In genomic region chr1:234620786-234621468, GRCh38 we compare ENCODE assay signal across 20 cellular contexts. TPM values are rescaled to one million over a fixed set of nuclear protein-coding genes. Genes with fewer than 3 reads are reported as not detected.
DNase-seq lines count a peak whose midpoint lies in the region; TF ChIP-seq lines count a peak whose summit lies in the region.
"Had no signal": no experiment of that assay in that cellular context is flagged by ENCODE, and none has a peak within 500 bp of the region (broad histone marks: within the 10 kb centered on the region; RNA-seq: fewer than 3 reads in every experiment).

No MANE protein-coding gene starts in this region.

- DNase-seq in activated naive CD8-positive, alpha-beta T cell treated with anti-CD3 and anti-CD28 coated beads for 36 hours = no peak
- DNase-seq in fibroblast of lung (ENCODE audit: low read depth in 2 of 2) (no peak), osteocyte (ENCODE audit: extremely low spot score, unreplicated experiment) (no peak), uterus (no peak), NCI-H1105 (lab: John Stamatoyannopoulos, UW) (no peak), dedifferentiated amniotic fluid mesenchymal stem cell (ENCODE audit: extremely low spot score) (no peak), MM.1S (no peak)
- DNase-seq: 8988T; activated T-cell treated with anti-CD3 and anti-CD28 coated beads, Interleukin-2, amount 50 U/mL, for 1 hour; caudate nucleus; left lung; NCI-H2107; PC-3; SW 1271 had no signal

- H3K9ac ChIP-seq in fibroblast of lung (ENCODE audit: insufficient read depth, low read length) (no peak overlapping the region), MM.1S (ENCODE audit: low read length) (no peak overlapping the region)

- peaks cover 15% of the 10 kb centered on the region for H3K4me1 Mint-ChIP-seq in activated naive CD8-positive, alpha-beta T cell (ENCODE audit: low read depth)
- peaks cover 19% of the 10 kb centered on the region for H3K4me1 Mint-ChIP-seq in activated naive CD8-positive, alpha-beta T cell treated with anti-CD3 and anti-CD28 coated beads for 36 hours
- peaks cover 74% of the 10 kb centered on the region for H3K4me1 Mint-ChIP-seq in osteocyte (ENCODE audit: unreplicated experiment)

- no peak for TF ChIP-seq CTCF in fibroblast of lung (conservative IDR thresholded peaks at IDR 0.05 in 1 of 2, IDR thresholded peaks at IDR 0.05 in 1 of 2; ENCODE audit: low read depth in 1 of 2, low read length in 2 of 2)
- TF ChIP-seq CTCF in osteocyte (IDR thresholded peaks at IDR 0.05) = no peak
- TF ChIP-seq CTCF in uterus (IDR thresholded peaks at IDR 0.05) = no peak
- no peak for TF ChIP-seq CTCF in MM.1S (IDR thresholded peaks at IDR 0.05; ENCODE audit: low read length)

- no peaks in the 10 kb centered on the region for H3K9me3 ChIP-seq in fibroblast of lung (ENCODE audit: control insufficient read depth, insufficient read depth, low read depth, low read length)
- H3K9me3 ChIP-seq in uterus = no peaks in the 10 kb centered on the region
- H3K9me3 ChIP-seq in MM.1S (replicated peaks; ENCODE audit: insufficient read depth, low read length) = no peaks in the 10 kb centered on the region
- H3K9me3 ChIP-seq: left lung, right atrium auricular region had no signal

- H3K4me1 ChIP-seq in fibroblast of lung (ENCODE audit: control insufficient read depth, extremely low read depth, insufficient read depth, low read length) (peaks cover 29% of the 10 kb centered on the region), uterus (no peaks in the 10 kb centered on the region), MM.1S (ENCODE audit: low read length) (no peaks in the 10 kb centered on the region)

- intact Hi-C loops in uterus (cut with DNase I; ENCODE audit: low total_unique reads) = no loop called here

- no peaks in the 10 kb centered on the region for H3K9me2 ChIP-seq in MM.1S (replicated peaks; ENCODE audit: insufficient read depth, low read length)

- H3K79me2 ChIP-seq in fibroblast of lung (ENCODE audit: control insufficient read depth, insufficient read depth, low read length) = no peaks in the 10 kb centered on the region
- H3K79me2 ChIP-seq in MM.1S (ENCODE audit: low read length) = no peaks in the 10 kb centered on the region

- no peaks in the 10 kb centered on the region for H3K9me3 Mint-ChIP-seq in activated naive CD8-positive, alpha-beta T cell (ENCODE audit: low read depth)
- H3K9me3 Mint-ChIP-seq in activated naive CD8-positive, alpha-beta T cell treated with anti-CD3 and anti-CD28 coated beads for 36 hours = no peaks in the 10 kb centered on the region
- H3K9me3 Mint-ChIP-seq in osteocyte (ENCODE audit: unreplicated experiment) = no peaks in the 10 kb centered on the region
- H3K9me3 Mint-ChIP-seq: activated naive CD4-positive, alpha-beta T cell treated with anti-CD3 and anti-CD28 coated beads, Interleukin-2, amount 50 U/mL, for 72 hours; natural killer cell treated with Interleukin-12 subunit alpha and Interleukin-12 subunit beta and Interleukin-15 and Interleukin-18, amount 100 ng/mL, for 72 hours had no signal

- no peaks in the 10 kb centered on the region for H3K27me3 Mint-ChIP-seq in activated naive CD8-positive, alpha-beta T cell
- peaks cover 3% of the 10 kb centered on the region for H3K27me3 Mint-ChIP-seq in activated naive CD8-positive, alpha-beta T cell treated with anti-CD3 and anti-CD28 coated beads for 36 hours
- H3K27me3 Mint-ChIP-seq in osteocyte (ENCODE audit: unreplicated experiment) = no peaks in the 10 kb centered on the region
- H3K27me3 Mint-ChIP-seq: natural killer cell treated with Interleukin-12 subunit alpha and Interleukin-12 subunit beta and Interleukin-15 and Interleukin-18, amount 100 ng/mL, for 72 hours had no signal

- TF ChIP-seq POLR2A in uterus (IDR thresholded peaks at IDR 0.05) = no peak

- H3K4me2 ChIP-seq in fibroblast of lung (ENCODE audit: extremely low read depth, insufficient read depth, low read length) (no peak overlapping the region), MM.1S (ENCODE audit: low read depth, low read length) (no peak overlapping the region)

- no peaks in the 10 kb centered on the region for H3K27me3 ChIP-seq in fibroblast of lung (ENCODE audit: control insufficient read depth, insufficient read depth, low read length)
- H3K27me3 ChIP-seq in uterus = no peaks in the 10 kb centered on the region
- H3K27me3 ChIP-seq in MM.1S (replicated peaks; ENCODE audit: insufficient read depth, low read length) = no peaks in the 10 kb centered on the region
- H3K27me3 ChIP-seq: foreskin keratinocyte, left lung, right atrium auricular region had no signal

- no peaks in the 10 kb centered on the region for H3F3A ChIP-seq in MM.1S (ENCODE audit: insufficient read depth, low read length)

- H3K4me3 ChIP-seq in fibroblast of lung (replicated peaks in 1 of 4; ENCODE audit: control extremely low read depth in 1 of 4, insufficient read depth in 1 of 4, low read depth in 3 of 4, low read length in 4 of 4) = no peak overlapping the region
- H3K4me3 ChIP-seq in uterus = no peak overlapping the region
- H3K4me3 ChIP-seq in MM.1S (ENCODE audit: low read length) = no peak overlapping the region
- H3K4me3 ChIP-seq: left lung, right atrium auricular region had no signal

- H2AFZ ChIP-seq in fibroblast of lung (ENCODE audit: low read length) (no peak overlapping the region), MM.1S (ENCODE audit: low read length) (no peak overlapping the region)

- H4K20me1 ChIP-seq in fibroblast of lung (ENCODE audit: control insufficient read depth, extremely low read depth, insufficient read depth, low read length) = no peaks in the 10 kb centered on the region
- H4K20me1 ChIP-seq in MM.1S (ENCODE audit: insufficient read depth, low read length) = no peaks in the 10 kb centered on the region

- peak overlapping the region; percentile 28 for H3K27ac Mint-ChIP-seq in activated naive CD8-positive, alpha-beta T cell
- no peak overlapping the region for H3K27ac Mint-ChIP-seq in activated naive CD8-positive, alpha-beta T cell treated with anti-CD3 and anti-CD28 coated beads for 36 hours
- peak overlapping the region; percentile 96 for H3K27ac Mint-ChIP-seq in osteocyte (ENCODE audit: unreplicated experiment)

- no peak overlapping the region for H3K4me3 Mint-ChIP-seq in activated naive CD8-positive, alpha-beta T cell
- no peak overlapping the region for H3K4me3 Mint-ChIP-seq in activated naive CD8-positive, alpha-beta T cell treated with anti-CD3 and anti-CD28 coated beads for 36 hours
- H3K4me3 Mint-ChIP-seq in osteocyte (ENCODE audit: unreplicated experiment) = no peak overlapping the region
- H3K4me3 Mint-ChIP-seq: natural killer cell treated with Interleukin-12 subunit alpha and Interleukin-12 subunit beta and Interleukin-15 and Interleukin-18, amount 100 ng/mL, for 72 hours had no signal

- H3K27ac ChIP-seq in fibroblast of lung (ENCODE audit: insufficient read depth, low read length) (peak overlapping the region; percentile 23), uterus (peak overlapping the region; percentile 68 to 70), MM.1S (ENCODE audit: low read length) (no peak overlapping the region)
- H3K27ac ChIP-seq: C4-2B, foreskin keratinocyte, right atrium auricular region had no signal

- H3K36me3 ChIP-seq in fibroblast of lung (ENCODE audit: control insufficient read depth, insufficient read depth, low read length) (no peaks in the 10 kb centered on the region), uterus (no peaks in the 10 kb centered on the region), MM.1S (replicated peaks; ENCODE audit: insufficient read depth, low read length) (no peaks in the 10 kb centered on the region)
- H3K36me3 ChIP-seq: left lung, right atrium auricular region had no signal

- no peaks in the 10 kb centered on the region for H3K36me3 Mint-ChIP-seq in activated naive CD8-positive, alpha-beta T cell
- H3K36me3 Mint-ChIP-seq in activated naive CD8-positive, alpha-beta T cell treated with anti-CD3 and anti-CD28 coated beads for 36 hours = no peaks in the 10 kb centered on the region
- H3K36me3 Mint-ChIP-seq in osteocyte (ENCODE audit: unreplicated experiment) = no peaks in the 10 kb centered on the region
- H3K36me3 Mint-ChIP-seq: activated naive CD4-positive, alpha-beta T cell treated with anti-CD3 and anti-CD28 coated beads, Interleukin-2, amount 50 U/mL, for 72 hours; natural killer cell treated with Interleukin-12 subunit alpha and Interleukin-12 subunit beta and Interleukin-15 and Interleukin-18, amount 100 ng/mL, for 72 hours had no signal

RNA-seq across cellular contexts. Expression of gene IRF2BP2, which starts 10.9 kb away (rescaled TPM):
- total RNA-seq in activated naive CD8-positive, alpha-beta T cell treated with anti-CD3 and anti-CD28 coated beads for 36 hours = 100 to 1,000 TPM; 109 to 111 TPM
- 71.8 and 113 TPM in 2 replicates for total RNA-seq in fibroblast of lung
- polyA plus RNA-seq in fibroblast of lung = 17.8 and 28.2 TPM in 2 replicates
- polyA plus RNA-seq in fibroblast of lung (2012) = 28.9 and 44.7 TPM in 2 replicates
- 38.6 and 48.1 TPM in 2 replicates for polyA minus RNA-seq in fibroblast of lung (ENCODE audit: low replicate concordance)
- 154 and 170 TPM in 2 replicates for total RNA-seq in osteocyte
- total RNA-seq in uterus = 100 to 1,000 TPM in 3 of 4 donors, 10 to 100 TPM in 1; 56.8 to 182 (median 124) TPM
